ENCODE assay signal across 1 cellular context in genomic region chr17:81253358-81254131, GRCh38.
A peak's percentile ranks its signal among the peaks of the same experiment; 100 is the strongest.
TF ChIP-seq lines count a peak whose summit lies in the region.

No MANE protein-coding gene starts in this region.

TF ChIP-seq in IMR-90, 13 proteins besides CTCF, POLR2A, EP300 and RAD21:
- TF ChIP-seq MAZ (IDR thresholded peaks at IDR 0.05; ENCODE audit: borderline replicate concordance, low read depth, low read length) (peak; percentile 42; the same call in 1 of the 2 replicates), RCOR1 (IDR thresholded peaks at IDR 0.05; ENCODE audit: insufficient replicate concordance, low read length) (no peak), MXI1 (IDR thresholded peaks at IDR 0.05; ENCODE audit: borderline replicate concordance, low read depth, low read length) (no peak), SMC3 (IDR thresholded peaks at IDR 0.05; ENCODE audit: low read depth, low read length) (peak; percentile 86), MAFK (IDR thresholded peaks at IDR 0.05; ENCODE audit: low read depth, low read length) (no peak), USF2 (IDR thresholded peaks at IDR 0.05; ENCODE audit: low read depth, low read length) (no peak), BHLHE40 (IDR thresholded peaks at IDR 0.05; ENCODE audit: low read depth, low read length) (no peak), NFE2L2 (IDR thresholded peaks at IDR 0.05; ENCODE audit: low read depth, low read length) (no peak), CHD1 (IDR thresholded peaks at IDR 0.05; ENCODE audit: low read depth, low read length) (no peak), CEBPB (IDR thresholded peaks at IDR 0.05; ENCODE audit: low read depth, low read length) (no peak), ELK1 (IDR thresholded peaks at IDR 0.05; ENCODE audit: borderline replicate concordance, low read depth, low read length) (no peak), FOS (IDR thresholded peaks at IDR 0.05; ENCODE audit: low read depth, low read length) (no peak), RFX5 (IDR thresholded peaks at IDR 0.05; ENCODE audit: low read depth, low read length) (no peak)
